In the genomic region with DNA sequence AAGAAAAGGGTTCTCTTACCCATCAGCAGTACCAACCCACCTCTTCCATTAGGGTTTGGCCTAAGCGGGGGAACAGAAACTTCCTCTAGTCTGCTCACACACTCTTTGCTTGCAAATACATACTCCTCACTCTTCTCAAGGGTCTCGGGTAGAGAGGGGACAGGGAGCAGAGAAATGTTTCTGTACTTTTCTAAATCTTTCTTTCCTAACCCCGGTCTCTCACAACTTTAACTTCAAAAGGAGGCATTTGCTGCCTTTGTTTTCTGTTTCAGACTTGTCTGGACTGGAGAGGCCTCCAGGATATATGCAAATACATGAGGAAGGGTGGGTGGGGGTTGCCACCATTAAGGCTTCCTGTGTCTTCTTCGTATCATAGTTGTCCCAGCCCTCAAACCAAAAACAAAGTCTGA, we compare ENCODE assay signal across 1 cellular context.
TF ChIP-seq lines count a peak whose summit lies in the region.

No MANE protein-coding gene starts in this region.

TF ChIP-seq in GM12878, 131 proteins besides CTCF, POLR2A, EP300 and RAD21 (continued from another document):
- TF ChIP-seq POU2F2 (IDR thresholded peaks at IDR 0.05; ENCODE audit: borderline replicate concordance, low read depth, low read length): peak; percentile 95
- TF ChIP-seq RUNX3 (IDR thresholded peaks at IDR 0.05; ENCODE audit: low read length): peak; percentile 32
- TF ChIP-seq, protein P1, sequence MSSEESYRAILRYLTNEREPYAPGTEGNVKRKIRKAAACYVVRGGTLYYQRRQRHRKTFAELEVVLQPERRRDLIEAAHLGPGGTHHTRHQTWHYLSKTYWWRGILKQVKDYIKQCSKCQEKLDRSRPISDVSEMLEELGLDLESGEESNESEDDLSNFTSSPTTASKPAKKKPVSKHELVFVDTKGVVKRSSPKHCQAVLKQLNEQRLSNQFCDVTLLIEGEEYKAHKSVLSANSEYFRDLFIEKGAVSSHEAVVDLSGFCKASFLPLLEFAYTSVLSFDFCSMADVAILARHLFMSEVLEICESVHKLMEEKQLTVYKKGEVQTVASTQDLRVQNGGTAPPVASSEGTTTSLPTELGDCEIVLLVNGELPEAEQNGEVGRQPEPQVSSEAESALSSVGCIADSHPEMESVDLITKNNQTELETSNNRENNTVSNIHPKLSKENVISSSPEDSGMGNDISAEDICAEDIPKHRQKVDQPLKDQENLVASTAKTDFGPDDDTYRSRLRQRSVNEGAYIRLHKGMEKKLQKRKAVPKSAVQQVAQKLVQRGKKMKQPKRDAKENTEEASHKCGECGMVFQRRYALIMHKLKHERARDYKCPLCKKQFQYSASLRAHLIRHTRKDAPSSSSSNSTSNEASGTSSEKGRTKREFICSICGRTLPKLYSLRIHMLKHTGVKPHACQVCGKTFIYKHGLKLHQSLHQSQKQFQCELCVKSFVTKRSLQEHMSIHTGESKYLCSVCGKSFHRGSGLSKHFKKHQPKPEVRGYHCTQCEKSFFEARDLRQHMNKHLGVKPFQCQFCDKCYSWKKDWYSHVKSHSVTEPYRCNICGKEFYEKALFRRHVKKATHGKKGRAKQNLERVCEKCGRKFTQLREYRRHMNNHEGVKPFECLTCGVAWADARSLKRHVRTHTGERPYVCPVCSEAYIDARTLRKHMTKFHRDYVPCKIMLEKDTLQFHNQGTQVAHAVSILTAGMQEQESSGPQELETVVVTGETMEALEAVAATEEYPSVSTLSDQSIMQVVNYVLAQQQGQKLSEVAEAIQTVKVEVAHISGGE (CRISPR knock-in tag; IDR thresholded peaks at IDR 0.05): no peak
- peak; percentile 18; the same call in 1 of the 2 replicates for TF ChIP-seq SPI1 (IDR thresholded peaks at IDR 0.05; ENCODE audit: borderline replicate concordance, insufficient read depth, low read depth, low read length)
- peak in 1 of 2 experiments; percentile 9; a peak in 1 of 4 replicates for TF ChIP-seq IKZF2 (IDR thresholded peaks at IDR 0.05)
